ENCODE assay signal across 16 cellular contexts in the genomic region with DNA sequence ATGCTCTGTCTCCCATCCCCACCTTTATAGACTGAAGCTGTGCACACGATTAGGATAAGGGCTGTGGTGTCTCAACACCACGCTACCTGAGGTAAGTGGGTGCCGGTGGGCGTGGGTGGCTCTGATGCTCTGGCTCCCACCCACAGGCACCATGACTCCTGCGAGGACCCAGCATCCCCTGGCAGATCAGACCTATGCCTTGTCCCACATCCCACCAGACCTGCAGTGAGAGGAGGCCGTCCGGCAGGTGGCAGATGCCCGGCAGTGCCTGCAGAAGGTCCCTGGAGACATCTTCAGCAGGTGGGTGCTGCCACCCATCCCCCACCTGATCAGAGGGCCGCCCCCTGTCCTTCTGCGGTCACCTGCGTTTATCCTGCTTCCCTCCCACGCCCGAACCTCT.
DNase-seq lines count a peak whose midpoint lies in the region; ATAC-seq and TF ChIP-seq lines count a peak whose summit lies in the region.
"Had no signal": no experiment of that assay in that cellular context is flagged by ENCODE, and none has a peak within 500 bp of the region (broad histone marks: within the 10 kb centered on the region; RNA-seq: fewer than 3 reads in every experiment).

No MANE protein-coding gene starts in this region.

- no peaks in the 10 kb centered on the region for H3K9me3 Mint-ChIP-seq in progenitor cell of endocrine pancreas (ENCODE audit: low read depth)
- H3K9me3 Mint-ChIP-seq in activated T-cell treated with anti-CD3 and anti-CD28 coated beads, Interleukin-2, amount 50 U/mL, for 72 hours: peaks cover 2 to 4% of the 10 kb centered on the region in 2 donors

- H3K27me3 ChIP-seq in upper lobe of right lung: peaks cover 22% of the 10 kb centered on the region

- H3K4me1 ChIP-seq in upper lobe of right lung: no peaks in the 10 kb centered on the region

- H3K4me3 Mint-ChIP-seq in progenitor cell of endocrine pancreas (ENCODE audit: low read depth): no peak overlapping the region
- no peak overlapping the region for H3K4me3 Mint-ChIP-seq in activated T-cell treated with anti-CD3 and anti-CD28 coated beads, Interleukin-2, amount 50 U/mL, for 72 hours

- H3K4me1 Mint-ChIP-seq in progenitor cell of endocrine pancreas (ENCODE audit: low read depth): no peaks in the 10 kb centered on the region
- H3K4me1 Mint-ChIP-seq in activated T-cell treated with anti-CD3 and anti-CD28 coated beads, Interleukin-2, amount 50 U/mL, for 72 hours (ENCODE audit: low read depth): peaks cover 5% of the 10 kb centered on the region

- H3K27ac Mint-ChIP-seq in progenitor cell of endocrine pancreas: peak overlapping the region; percentile 17
- no peak overlapping the region for H3K27ac Mint-ChIP-seq in activated T-cell treated with anti-CD3 and anti-CD28 coated beads, Interleukin-2, amount 50 U/mL, for 72 hours
- H3K27ac Mint-ChIP-seq: CD14-positive monocyte had no signal

- no peaks in the 10 kb centered on the region for H3K9me3 ChIP-seq in upper lobe of right lung
- H3K9me3 ChIP-seq: heart left ventricle, thoracic aorta had no signal

- no peaks in the 10 kb centered on the region for H3K36me3 ChIP-seq in upper lobe of right lung
- H3K36me3 ChIP-seq: heart left ventricle, thoracic aorta had no signal

- H3K27ac ChIP-seq in upper lobe of right lung: no peak overlapping the region
- H3K27ac ChIP-seq: heart left ventricle, thoracic aorta had no signal

- intact Hi-C loops in head of caudate nucleus (cut with DNase I): no loop called here
- intact Hi-C loops in upper lobe of right lung (cut with DNase I): no loop called here

- H3K27me3 Mint-ChIP-seq in progenitor cell of endocrine pancreas: peaks cover 76% of the 10 kb centered on the region
- H3K27me3 Mint-ChIP-seq in activated T-cell treated with anti-CD3 and anti-CD28 coated beads, Interleukin-2, amount 50 U/mL, for 72 hours (ENCODE audit: low read depth): peaks cover 26% of the 10 kb centered on the region

- TF ChIP-seq CTCF in progenitor cell of endocrine pancreas (IDR thresholded peaks at IDR 0.05; ENCODE audit: unreplicated experiment) (no peak), upper lobe of right lung (IDR thresholded peaks at IDR 0.05) (no peak)

- no peak overlapping the region for H3K4me3 ChIP-seq in upper lobe of right lung
- H3K4me3 ChIP-seq: heart left ventricle, thoracic aorta had no signal

- DNase-seq in NCI-H146 (lab: John Stamatoyannopoulos, UW) (peak; percentile 72), NCI-H146 treated with DMSO at 0.1 percent for 48 hours (lab: John Stamatoyannopoulos, UW; ENCODE audit: unreplicated experiment) (no peak), NCI-H345 treated with DMSO at 0.1 percent for 48 hours (lab: John Stamatoyannopoulos, UW; ENCODE audit: unreplicated experiment) (peak; percentile 44), head of caudate nucleus (peak in 40 of 42 donors; percentile 8 to 77 (median 46)), progenitor cell of endocrine pancreas (ENCODE audit: low spot score, unreplicated experiment) (no peak), upper lobe of right lung (no peak)
- DNase-seq in stimulated activated naive CD4-positive, alpha-beta T cell (lab: John Stamatoyannopoulos, UW): no peak
- no peak for DNase-seq in activated T-cell treated with anti-CD3 and anti-CD28 coated beads, Interleukin-2, amount 50 U/mL, for 72 hours
- DNase-seq: cerebellar nuclear complex, GOT3, NCI-H2081 treated with DMSO at 0.1 percent for 48 hours had no signal

- no peaks in the 10 kb centered on the region for H3K36me3 Mint-ChIP-seq in progenitor cell of endocrine pancreas (ENCODE audit: insufficient read depth)
- H3K36me3 Mint-ChIP-seq in activated T-cell treated with anti-CD3 and anti-CD28 coated beads, Interleukin-2, amount 50 U/mL, for 72 hours (ENCODE audit: insufficient read depth in 2 of 2): peaks cover 0 to 3% of the 10 kb centered on the region in 2 donors
- H3K36me3 Mint-ChIP-seq: CD14-positive monocyte, natural killer cell had no signal

- no peak for ATAC-seq in upper lobe of right lung
- no peak for ATAC-seq in activated T-cell treated with anti-CD3 and anti-CD28 coated beads, Interleukin-2, amount 50 U/mL, for 72 hours (replicated peaks in 1 of 2)
- ATAC-seq: Panc1 had no signal

Comparison
In these comparisons a context has a peak if more than half of its experiments do, and no peak if none do; other contexts are left out.
1. DNase-seq: peak in NCI-H146 (single experiment), NCI-H345 treated with DMSO at 0.1 percent for 48 hours (single experiment) and head of caudate nucleus (40 of 42); none in NCI-H146 treated with DMSO at 0.1 percent for 48 hours (single experiment), progenitor cell of endocrine pancreas (single experiment), upper lobe of right lung (single experiment), stimulated activated naive CD4-positive, alpha-beta T cell (0 of 6) and activated T-cell treated with anti-CD3 and anti-CD28 coated beads, Interleukin-2, amount 50 U/mL, for 72 hours (0 of 2).